In the genomic region with DNA sequence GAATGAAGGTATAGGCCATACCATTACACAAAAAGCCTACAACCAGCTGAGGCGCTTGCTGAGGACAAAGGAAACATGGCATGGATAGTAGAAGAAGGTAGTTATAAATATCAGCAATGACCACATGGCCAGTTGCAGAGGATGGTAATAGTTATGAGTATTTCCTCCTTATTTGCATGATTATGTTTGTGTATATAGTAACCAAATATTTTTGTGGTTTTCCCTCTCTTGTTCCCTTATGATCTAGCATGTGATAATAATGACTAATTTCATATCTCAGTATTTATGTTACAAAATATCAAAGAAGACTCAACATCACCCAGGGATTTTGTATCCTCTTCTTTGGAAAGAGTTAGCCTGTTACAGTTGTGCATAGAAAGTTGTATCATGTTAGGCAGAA, we compare ENCODE assay signal across 15 cellular contexts. TPM values are rescaled to one million over a fixed set of nuclear protein-coding genes. Genes with fewer than 3 reads are reported as not detected.
A peak's percentile ranks its signal among the peaks of the same experiment; 100 is the strongest.
DNase-seq lines count a peak whose midpoint lies in the region; ATAC-seq, FAIRE-seq and TF ChIP-seq lines count a peak whose summit lies in the region.
"Had no signal": no experiment of that assay in that cellular context is flagged by ENCODE, and none has a peak within 500 bp of the region (broad histone marks: within the 10 kb centered on the region; RNA-seq: fewer than 3 reads in every experiment).

No MANE protein-coding gene starts in this region.

- H3K36me3 ChIP-seq in bronchial epithelial cell (ENCODE audit: control insufficient read depth, insufficient read depth, low read length) (no peaks in the 10 kb centered on the region), hepatocyte (replicated peaks; ENCODE audit: insufficient read depth, low read depth) (no peaks in the 10 kb centered on the region), tibial artery (no peaks in the 10 kb centered on the region)

- H3K79me2 ChIP-seq in hepatocyte, result no peaks in the 10 kb centered on the region

- no peak overlapping the region for H3K4me2 ChIP-seq in hepatocyte
- H3K4me2 ChIP-seq: A549 had no signal

- WGBS in hepatocyte (ENCODE audit: low lambda C conversion rate, missing lambda C conversion rate), result 100% methylated on average over 1 of the region's 1 CpG

- H3K27me3 ChIP-seq in bronchial epithelial cell (ENCODE audit: control insufficient read depth, insufficient read depth, low read length), result no peaks in the 10 kb centered on the region
- no peaks in the 10 kb centered on the region for H3K27me3 ChIP-seq in hepatocyte
- no peaks in the 10 kb centered on the region for H3K27me3 ChIP-seq in tibial artery

- intact Hi-C loops in tibial artery (cut with DNase I; ENCODE audit: low total_unique reads), result no loop called here

- H3K4me3 ChIP-seq in bronchial epithelial cell (ENCODE audit: low read depth, low read length) (no peak overlapping the region), hepatocyte (no peak overlapping the region), tibial artery (no peak overlapping the region)
- H3K4me3 ChIP-seq: A549 had no signal

- no peaks in the 10 kb centered on the region for H3K4me1 ChIP-seq in hepatocyte (ENCODE audit: insufficient read depth)
- H3K4me1 ChIP-seq in tibial artery, result no peaks in the 10 kb centered on the region

- DNase-seq in LHCN-M2 (ENCODE audit: low read depth), result peak; percentile 21
- peak; percentile 83 for DNase-seq in bronchial epithelial cell (ENCODE audit: low read depth)
- DNase-seq in hepatocyte (ENCODE audit: low spot score), result no peak
- no peak for DNase-seq in tibial artery
- no peak for DNase-seq in RPMI8226
- no peak for DNase-seq in NCI-H446 treated with DMSO at 0.1 percent for 48 hours (lab: John Stamatoyannopoulos, UW)
- DNase-seq: CD4-positive, alpha-beta memory T cell; NCI-H1048; NCI-H774 had no signal

- TF ChIP-seq CTCF in C4-2B (conservative IDR thresholded peaks at IDR 0.05) (no peak), bronchial epithelial cell (IDR thresholded peaks at IDR 0.05; ENCODE audit: insufficient read depth, low read length, severe bottlenecking) (no peak), hepatocyte (IDR thresholded peaks at IDR 0.05; ENCODE audit: poor library complexity) (no peak), tibial artery (IDR thresholded peaks at IDR 0.05) (no peak)

- no peak for FAIRE-seq in bronchial epithelial cell (lab: Jason Lieb, UNC)
- FAIRE-seq: A549, H54 had no signal

- ATAC-seq in GM18868 (IDR thresholded peaks at IDR 0.05; ENCODE audit: unreplicated experiment), result no peak
- ATAC-seq: A549 had no signal

- no peaks in the 10 kb centered on the region for H4K20me1 ChIP-seq in hepatocyte (ENCODE audit: insufficient read depth, poor library complexity, severe bottlenecking)

- H2AFZ ChIP-seq in hepatocyte, result no peak overlapping the region

- no peaks in the 10 kb centered on the region for H3K9me3 ChIP-seq in hepatocyte (ENCODE audit: low read depth)
- no peaks in the 10 kb centered on the region for H3K9me3 ChIP-seq in tibial artery
- H3K9me3 ChIP-seq: A549 had no signal

- no peaks in the 10 kb centered on the region for H3K9me2 ChIP-seq in hepatocyte (replicated peaks; ENCODE audit: insufficient read depth)

- H3K27ac ChIP-seq in C4-2B, result peak overlapping the region; percentile 64; the same call in 1 of the 2 replicates
- peak overlapping the region; percentile 54 for H3K27ac ChIP-seq in hepatocyte
- no peak overlapping the region for H3K27ac ChIP-seq in tibial artery
- H3K27ac ChIP-seq: A549 had no signal

RNA-seq across cellular contexts. Expression of a gene that starts 13.4 kb away (rescaled TPM):
- total RNA-seq in LHCN-M2 (2014; rRNA removed), result not detected in 2 replicates
- polyA plus RNA-seq in LHCN-M2 (2012), result not detected
- total RNA-seq in bronchial epithelial cell, result 2.1 and 3.7 TPM in 2 replicates
- total RNA-seq in hepatocyte, result 7.1 and 19.5 TPM in 2 replicates
- 0.93 and 3.5 TPM in 2 replicates for polyA plus RNA-seq in hepatocyte
- total RNA-seq: Daoy, HT1080 had no signal

Comparison
In these comparisons a context has a peak if more than half of its experiments do, and no peak if none do; other contexts are left out.
1. H3K27ac ChIP-seq: peak in C4-2B (single experiment) and hepatocyte (single experiment); none in tibial artery (0 of 2).
2. DNase-seq: peak in LHCN-M2 (single experiment) and bronchial epithelial cell (single experiment); none in hepatocyte (single experiment), tibial artery (0 of 2), RPMI8226 (single experiment) and NCI-H446 treated with DMSO at 0.1 percent for 48 hours (single experiment).